Comparison of ENCODE assay signal across 1 cellular context in the genomic region with DNA sequence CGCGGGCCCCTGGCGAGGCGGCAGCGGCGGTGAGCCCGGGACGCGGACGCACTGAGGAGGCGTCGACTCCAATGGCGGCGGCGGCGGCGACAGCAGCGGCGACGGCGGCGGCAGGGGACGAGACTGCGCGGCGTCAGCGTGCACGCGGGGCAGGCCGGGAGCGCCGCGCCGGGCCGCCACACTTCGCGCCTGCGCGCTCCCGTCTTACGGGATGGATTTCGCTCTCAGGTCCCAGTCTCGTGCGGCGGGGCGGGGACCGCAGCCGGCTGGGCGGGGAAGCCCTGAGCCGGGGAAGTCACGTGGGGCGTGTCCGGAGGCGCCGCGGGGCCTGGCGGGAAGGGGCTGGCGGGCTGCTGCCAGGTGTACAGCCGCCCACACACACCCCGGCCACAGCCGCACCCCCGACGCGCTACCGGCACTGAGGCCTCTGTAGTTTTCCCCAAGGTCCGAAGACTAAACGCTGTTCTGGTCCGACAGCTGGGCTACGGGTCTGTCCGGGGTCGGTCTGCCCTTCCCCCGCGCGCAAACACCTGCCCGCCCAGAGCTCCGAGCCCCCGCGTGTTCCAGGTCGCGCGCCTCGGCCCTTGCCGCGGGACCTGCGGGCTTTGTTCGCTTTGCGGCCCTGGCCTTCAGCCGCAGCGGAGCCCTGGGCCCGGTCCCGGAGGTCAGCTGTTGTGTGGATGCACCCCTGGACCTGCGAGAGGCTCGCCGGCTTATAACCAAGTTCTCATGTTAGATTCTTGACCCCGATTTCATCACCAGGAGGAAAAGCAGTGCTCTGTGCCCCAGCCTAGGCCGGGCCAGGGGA.
TF ChIP-seq lines count a peak whose summit lies in the region.

A gene (minus strand): TSS at position 91 of the 808 bp plus-strand sequence. CDS start 239 bp downstream, outside the sequence.

TF ChIP-seq in K562, 482 proteins besides CTCF, POLR2A, EP300 and RAD21 (continued from another document and continues in another):
- TF ChIP-seq, protein P1, sequence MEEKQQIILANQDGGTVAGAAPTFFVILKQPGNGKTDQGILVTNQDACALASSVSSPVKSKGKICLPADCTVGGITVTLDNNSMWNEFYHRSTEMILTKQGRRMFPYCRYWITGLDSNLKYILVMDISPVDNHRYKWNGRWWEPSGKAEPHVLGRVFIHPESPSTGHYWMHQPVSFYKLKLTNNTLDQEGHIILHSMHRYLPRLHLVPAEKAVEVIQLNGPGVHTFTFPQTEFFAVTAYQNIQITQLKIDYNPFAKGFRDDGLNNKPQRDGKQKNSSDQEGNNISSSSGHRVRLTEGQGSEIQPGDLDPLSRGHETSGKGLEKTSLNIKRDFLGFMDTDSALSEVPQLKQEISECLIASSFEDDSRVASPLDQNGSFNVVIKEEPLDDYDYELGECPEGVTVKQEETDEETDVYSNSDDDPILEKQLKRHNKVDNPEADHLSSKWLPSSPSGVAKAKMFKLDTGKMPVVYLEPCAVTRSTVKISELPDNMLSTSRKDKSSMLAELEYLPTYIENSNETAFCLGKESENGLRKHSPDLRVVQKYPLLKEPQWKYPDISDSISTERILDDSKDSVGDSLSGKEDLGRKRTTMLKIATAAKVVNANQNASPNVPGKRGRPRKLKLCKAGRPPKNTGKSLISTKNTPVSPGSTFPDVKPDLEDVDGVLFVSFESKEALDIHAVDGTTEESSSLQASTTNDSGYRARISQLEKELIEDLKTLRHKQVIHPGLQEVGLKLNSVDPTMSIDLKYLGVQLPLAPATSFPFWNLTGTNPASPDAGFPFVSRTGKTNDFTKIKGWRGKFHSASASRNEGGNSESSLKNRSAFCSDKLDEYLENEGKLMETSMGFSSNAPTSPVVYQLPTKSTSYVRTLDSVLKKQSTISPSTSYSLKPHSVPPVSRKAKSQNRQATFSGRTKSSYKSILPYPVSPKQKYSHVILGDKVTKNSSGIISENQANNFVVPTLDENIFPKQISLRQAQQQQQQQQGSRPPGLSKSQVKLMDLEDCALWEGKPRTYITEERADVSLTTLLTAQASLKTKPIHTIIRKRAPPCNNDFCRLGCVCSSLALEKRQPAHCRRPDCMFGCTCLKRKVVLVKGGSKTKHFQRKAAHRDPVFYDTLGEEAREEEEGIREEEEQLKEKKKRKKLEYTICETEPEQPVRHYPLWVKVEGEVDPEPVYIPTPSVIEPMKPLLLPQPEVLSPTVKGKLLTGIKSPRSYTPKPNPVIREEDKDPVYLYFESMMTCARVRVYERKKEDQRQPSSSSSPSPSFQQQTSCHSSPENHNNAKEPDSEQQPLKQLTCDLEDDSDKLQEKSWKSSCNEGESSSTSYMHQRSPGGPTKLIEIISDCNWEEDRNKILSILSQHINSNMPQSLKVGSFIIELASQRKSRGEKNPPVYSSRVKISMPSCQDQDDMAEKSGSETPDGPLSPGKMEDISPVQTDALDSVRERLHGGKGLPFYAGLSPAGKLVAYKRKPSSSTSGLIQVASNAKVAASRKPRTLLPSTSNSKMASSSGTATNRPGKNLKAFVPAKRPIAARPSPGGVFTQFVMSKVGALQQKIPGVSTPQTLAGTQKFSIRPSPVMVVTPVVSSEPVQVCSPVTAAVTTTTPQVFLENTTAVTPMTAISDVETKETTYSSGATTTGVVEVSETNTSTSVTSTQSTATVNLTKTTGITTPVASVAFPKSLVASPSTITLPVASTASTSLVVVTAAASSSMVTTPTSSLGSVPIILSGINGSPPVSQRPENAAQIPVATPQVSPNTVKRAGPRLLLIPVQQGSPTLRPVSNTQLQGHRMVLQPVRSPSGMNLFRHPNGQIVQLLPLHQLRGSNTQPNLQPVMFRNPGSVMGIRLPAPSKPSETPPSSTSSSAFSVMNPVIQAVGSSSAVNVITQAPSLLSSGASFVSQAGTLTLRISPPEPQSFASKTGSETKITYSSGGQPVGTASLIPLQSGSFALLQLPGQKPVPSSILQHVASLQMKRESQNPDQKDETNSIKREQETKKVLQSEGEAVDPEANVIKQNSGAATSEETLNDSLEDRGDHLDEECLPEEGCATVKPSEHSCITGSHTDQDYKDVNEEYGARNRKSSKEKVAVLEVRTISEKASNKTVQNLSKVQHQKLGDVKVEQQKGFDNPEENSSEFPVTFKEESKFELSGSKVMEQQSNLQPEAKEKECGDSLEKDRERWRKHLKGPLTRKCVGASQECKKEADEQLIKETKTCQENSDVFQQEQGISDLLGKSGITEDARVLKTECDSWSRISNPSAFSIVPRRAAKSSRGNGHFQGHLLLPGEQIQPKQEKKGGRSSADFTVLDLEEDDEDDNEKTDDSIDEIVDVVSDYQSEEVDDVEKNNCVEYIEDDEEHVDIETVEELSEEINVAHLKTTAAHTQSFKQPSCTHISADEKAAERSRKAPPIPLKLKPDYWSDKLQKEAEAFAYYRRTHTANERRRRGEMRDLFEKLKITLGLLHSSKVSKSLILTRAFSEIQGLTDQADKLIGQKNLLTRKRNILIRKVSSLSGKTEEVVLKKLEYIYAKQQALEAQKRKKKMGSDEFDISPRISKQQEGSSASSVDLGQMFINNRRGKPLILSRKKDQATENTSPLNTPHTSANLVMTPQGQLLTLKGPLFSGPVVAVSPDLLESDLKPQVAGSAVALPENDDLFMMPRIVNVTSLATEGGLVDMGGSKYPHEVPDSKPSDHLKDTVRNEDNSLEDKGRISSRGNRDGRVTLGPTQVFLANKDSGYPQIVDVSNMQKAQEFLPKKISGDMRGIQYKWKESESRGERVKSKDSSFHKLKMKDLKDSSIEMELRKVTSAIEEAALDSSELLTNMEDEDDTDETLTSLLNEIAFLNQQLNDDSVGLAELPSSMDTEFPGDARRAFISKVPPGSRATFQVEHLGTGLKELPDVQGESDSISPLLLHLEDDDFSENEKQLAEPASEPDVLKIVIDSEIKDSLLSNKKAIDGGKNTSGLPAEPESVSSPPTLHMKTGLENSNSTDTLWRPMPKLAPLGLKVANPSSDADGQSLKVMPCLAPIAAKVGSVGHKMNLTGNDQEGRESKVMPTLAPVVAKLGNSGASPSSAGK (IDR thresholded peaks at IDR 0.05), result peak; percentile 94
- 0 out of 2 replicates have a peak, but pooled peaks have one; percentile 33 for TF ChIP-seq ZNF232 (CRISPR knock-in tag; IDR thresholded peaks at IDR 0.05)
- TF ChIP-seq RB1 (IDR thresholded peaks at IDR 0.05; ENCODE audit: low read depth), result peak; percentile 95
- TF ChIP-seq POLR2G (IDR thresholded peaks at IDR 0.05; ENCODE audit: low read depth, low read length), result peak; percentile 86
- TF ChIP-seq TRIM24 (IDR thresholded peaks at IDR 0.05), result 0 out of 4 replicates have a peak, but pooled peaks of 1 of the 2 experiments have one; percentile 23
- TF ChIP-seq ZC3H11A (IDR thresholded peaks at IDR 0.05; ENCODE audit: low read depth, low read length), result no peak
- TF ChIP-seq, protein P2, sequence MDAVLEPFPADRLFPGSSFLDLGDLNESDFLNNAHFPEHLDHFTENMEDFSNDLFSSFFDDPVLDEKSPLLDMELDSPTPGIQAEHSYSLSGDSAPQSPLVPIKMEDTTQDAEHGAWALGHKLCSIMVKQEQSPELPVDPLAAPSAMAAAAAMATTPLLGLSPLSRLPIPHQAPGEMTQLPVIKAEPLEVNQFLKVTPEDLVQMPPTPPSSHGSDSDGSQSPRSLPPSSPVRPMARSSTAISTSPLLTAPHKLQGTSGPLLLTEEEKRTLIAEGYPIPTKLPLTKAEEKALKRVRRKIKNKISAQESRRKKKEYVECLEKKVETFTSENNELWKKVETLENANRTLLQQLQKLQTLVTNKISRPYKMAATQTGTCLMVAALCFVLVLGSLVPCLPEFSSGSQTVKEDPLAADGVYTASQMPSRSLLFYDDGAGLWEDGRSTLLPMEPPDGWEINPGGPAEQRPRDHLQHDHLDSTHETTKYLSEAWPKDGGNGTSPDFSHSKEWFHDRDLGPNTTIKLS (IDR thresholded peaks at IDR 0.05; ENCODE audit: borderline replicate concordance, low read depth), result peak; percentile 87
- TF ChIP-seq PHTF2 (CRISPR knock-in tag; IDR thresholded peaks at IDR 0.05), result no peak
- no peak for TF ChIP-seq ADNP (tag; IDR thresholded peaks at IDR 0.05)
- TF ChIP-seq, protein P3, sequence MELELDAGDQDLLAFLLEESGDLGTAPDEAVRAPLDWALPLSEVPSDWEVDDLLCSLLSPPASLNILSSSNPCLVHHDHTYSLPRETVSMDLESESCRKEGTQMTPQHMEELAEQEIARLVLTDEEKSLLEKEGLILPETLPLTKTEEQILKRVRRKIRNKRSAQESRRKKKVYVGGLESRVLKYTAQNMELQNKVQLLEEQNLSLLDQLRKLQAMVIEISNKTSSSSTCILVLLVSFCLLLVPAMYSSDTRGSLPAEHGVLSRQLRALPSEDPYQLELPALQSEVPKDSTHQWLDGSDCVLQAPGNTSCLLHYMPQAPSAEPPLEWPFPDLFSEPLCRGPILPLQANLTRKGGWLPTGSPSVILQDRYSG (tag; conservative IDR thresholded peaks at IDR 0.05; ENCODE audit: low read depth), result no peak
- peak; percentile 72 for TF ChIP-seq RBBP5 (IDR thresholded peaks at IDR 0.05; ENCODE audit: borderline replicate concordance, insufficient read depth, low read length, poor library complexity, severe bottlenecking)
- TF ChIP-seq, protein P4, sequence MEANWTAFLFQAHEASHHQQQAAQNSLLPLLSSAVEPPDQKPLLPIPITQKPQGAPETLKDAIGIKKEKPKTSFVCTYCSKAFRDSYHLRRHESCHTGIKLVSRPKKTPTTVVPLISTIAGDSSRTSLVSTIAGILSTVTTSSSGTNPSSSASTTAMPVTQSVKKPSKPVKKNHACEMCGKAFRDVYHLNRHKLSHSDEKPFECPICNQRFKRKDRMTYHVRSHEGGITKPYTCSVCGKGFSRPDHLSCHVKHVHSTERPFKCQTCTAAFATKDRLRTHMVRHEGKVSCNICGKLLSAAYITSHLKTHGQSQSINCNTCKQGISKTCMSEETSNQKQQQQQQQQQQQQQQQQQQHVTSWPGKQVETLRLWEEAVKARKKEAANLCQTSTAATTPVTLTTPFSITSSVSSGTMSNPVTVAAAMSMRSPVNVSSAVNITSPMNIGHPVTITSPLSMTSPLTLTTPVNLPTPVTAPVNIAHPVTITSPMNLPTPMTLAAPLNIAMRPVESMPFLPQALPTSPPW (CRISPR knock-in tag; IDR thresholded peaks at IDR 0.05), result peak; percentile 74
- no peak for TF ChIP-seq ZNF140 (CRISPR knock-in tag; IDR thresholded peaks at IDR 0.05)
- TF ChIP-seq, protein P5, sequence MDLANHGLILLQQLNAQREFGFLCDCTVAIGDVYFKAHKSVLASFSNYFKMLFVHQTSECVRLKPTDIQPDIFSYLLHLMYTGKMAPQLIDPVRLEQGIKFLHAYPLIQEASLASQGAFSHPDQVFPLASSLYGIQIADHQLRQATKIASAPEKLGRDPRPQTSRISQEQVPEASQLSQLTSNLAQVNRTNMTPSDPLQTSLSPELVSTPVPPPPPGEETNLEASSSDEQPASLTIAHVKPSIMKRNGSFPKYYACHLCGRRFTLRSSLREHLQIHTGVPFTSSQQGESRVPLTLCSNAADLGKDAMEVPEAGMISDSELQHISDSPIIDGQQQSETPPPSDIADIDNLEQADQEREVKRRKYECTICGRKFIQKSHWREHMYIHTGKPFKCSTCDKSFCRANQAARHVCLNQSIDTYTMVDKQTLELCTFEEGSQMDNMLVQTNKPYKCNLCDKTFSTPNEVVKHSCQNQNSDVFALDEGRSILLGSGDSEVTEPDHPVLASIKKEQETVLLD (IDR thresholded peaks at IDR 0.05), result no peak
- TF ChIP-seq KLF1 (tag; IDR thresholded peaks at IDR 0.05), result peak; percentile 79
- TF ChIP-seq, protein P6, sequence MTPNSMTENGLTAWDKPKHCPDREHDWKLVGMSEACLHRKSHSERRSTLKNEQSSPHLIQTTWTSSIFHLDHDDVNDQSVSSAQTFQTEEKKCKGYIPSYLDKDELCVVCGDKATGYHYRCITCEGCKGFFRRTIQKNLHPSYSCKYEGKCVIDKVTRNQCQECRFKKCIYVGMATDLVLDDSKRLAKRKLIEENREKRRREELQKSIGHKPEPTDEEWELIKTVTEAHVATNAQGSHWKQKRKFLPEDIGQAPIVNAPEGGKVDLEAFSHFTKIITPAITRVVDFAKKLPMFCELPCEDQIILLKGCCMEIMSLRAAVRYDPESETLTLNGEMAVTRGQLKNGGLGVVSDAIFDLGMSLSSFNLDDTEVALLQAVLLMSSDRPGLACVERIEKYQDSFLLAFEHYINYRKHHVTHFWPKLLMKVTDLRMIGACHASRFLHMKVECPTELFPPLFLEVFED (CRISPR knock-in tag; conservative IDR thresholded peaks at IDR 0.05), result 0 out of 2 replicates have a peak, but pooled peaks have one; percentile 8
- TF ChIP-seq, protein P7, sequence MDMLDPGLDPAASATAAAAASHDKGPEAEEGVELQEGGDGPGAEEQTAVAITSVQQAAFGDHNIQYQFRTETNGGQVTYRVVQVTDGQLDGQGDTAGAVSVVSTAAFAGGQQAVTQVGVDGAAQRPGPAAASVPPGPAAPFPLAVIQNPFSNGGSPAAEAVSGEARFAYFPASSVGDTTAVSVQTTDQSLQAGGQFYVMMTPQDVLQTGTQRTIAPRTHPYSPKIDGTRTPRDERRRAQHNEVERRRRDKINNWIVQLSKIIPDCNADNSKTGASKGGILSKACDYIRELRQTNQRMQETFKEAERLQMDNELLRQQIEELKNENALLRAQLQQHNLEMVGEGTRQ (CRISPR knock-in tag; IDR thresholded peaks at IDR 0.05), result peak; percentile 96
- TF ChIP-seq MED1 (CRISPR knock-in tag; IDR thresholded peaks at IDR 0.05; ENCODE audit: borderline replicate concordance), result no peak
- TF ChIP-seq, protein P8, sequence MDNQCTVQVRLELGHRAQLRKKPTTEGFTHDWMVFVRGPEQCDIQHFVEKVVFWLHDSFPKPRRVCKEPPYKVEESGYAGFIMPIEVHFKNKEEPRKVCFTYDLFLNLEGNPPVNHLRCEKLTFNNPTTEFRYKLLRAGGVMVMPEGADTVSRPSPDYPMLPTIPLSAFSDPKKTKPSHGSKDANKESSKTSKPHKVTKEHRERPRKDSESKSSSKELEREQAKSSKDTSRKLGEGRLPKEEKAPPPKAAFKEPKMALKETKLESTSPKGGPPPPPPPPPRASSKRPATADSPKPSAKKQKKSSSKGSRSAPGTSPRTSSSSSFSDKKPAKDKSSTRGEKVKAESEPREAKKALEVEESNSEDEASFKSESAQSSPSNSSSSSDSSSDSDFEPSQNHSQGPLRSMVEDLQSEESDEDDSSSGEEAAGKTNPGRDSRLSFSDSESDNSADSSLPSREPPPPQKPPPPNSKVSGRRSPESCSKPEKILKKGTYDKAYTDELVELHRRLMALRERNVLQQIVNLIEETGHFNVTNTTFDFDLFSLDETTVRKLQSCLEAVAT (IDR thresholded peaks at IDR 0.05), result peak in 1 of 2 experiments; percentile 41; a peak in 1 of 4 replicates
- TF ChIP-seq BRF1 (IDR thresholded peaks at IDR 0.05; ENCODE audit: borderline replicate concordance, extremely low read depth, insufficient read length), result no peak
- TF ChIP-seq, protein P9, sequence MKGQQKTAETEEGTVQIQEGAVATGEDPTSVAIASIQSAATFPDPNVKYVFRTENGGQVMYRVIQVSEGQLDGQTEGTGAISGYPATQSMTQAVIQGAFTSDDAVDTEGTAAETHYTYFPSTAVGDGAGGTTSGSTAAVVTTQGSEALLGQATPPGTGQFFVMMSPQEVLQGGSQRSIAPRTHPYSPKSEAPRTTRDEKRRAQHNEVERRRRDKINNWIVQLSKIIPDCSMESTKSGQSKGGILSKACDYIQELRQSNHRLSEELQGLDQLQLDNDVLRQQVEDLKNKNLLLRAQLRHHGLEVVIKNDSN (CRISPR knock-in tag; IDR thresholded peaks at IDR 0.05), result peak; percentile 98
- no peak for TF ChIP-seq ZNF785 (CRISPR knock-in tag; IDR thresholded peaks at IDR 0.05)
- TF ChIP-seq ZNF583 (CRISPR knock-in tag; IDR thresholded peaks at IDR 0.05), result peak; percentile 72
